ENCODE assay signal across 14 cellular contexts in genomic region chr9:459491-460444, GRCh38. TPM values are rescaled to one million over a fixed set of nuclear protein-coding genes. Genes with fewer than 3 reads are reported as not detected.
A peak's percentile ranks its signal among the peaks of the same experiment; 100 is the strongest.
DNase-seq lines count a peak whose midpoint lies in the region; ATAC-seq and TF ChIP-seq lines count a peak whose summit lies in the region.
"Had no signal": no experiment of that assay in that cellular context is flagged by ENCODE, and none has a peak within 500 bp of the region (broad histone marks: within the 10 kb centered on the region; RNA-seq: fewer than 3 reads in every experiment).

No MANE protein-coding gene starts in this region.

- intact Hi-C loops in activated T-helper 1 cell treated with anti-CD3 and anti-CD28 coated beads, Interleukin-12 subunit alpha, Interleukin-12 subunit beta, Interleukin-2, Interleukin-4 antibody, amounts not matched to agents 30 ng/mL and 10 ng/mL and 1 ng/mL, durations not matched to agents 14 hours and 24 hours and 36 hours (cut with micrococcal nuclease), result no loop called here

- DNase-seq in ELF-1 (ENCODE audit: low read depth, low spot score) (peak; percentile 15), NCI-H1694 treated with DMSO at 0.1 percent for 48 hours (lab: John Stamatoyannopoulos, UW) (peak; percentile 45), NCI-H1092 treated with DMSO at 0.1 percent for 48 hours (lab: John Stamatoyannopoulos, UW) (no peak), GM20000 (ENCODE audit: low spot score) (no peak)
- no peak for DNase-seq in activated T-helper 1 cell treated with anti-CD3 and anti-CD28 coated beads, Interleukin-12 subunit alpha, Interleukin-12 subunit beta, Interleukin-2, Interleukin-4 antibody, amounts not matched to agents 30 ng/mL and 10 ng/mL and 1 ng/mL, durations not matched to agents 14 hours and 24 hours and 36 hours (ENCODE audit: low spot score)
- no peak for DNase-seq in natural killer cell treated with Interleukin-12 subunit alpha and Interleukin-12 subunit beta and Interleukin-15 and Interleukin-18, amount 100 ng/mL, for 72 hours (ENCODE audit: low spot score)
- DNase-seq: activated naive CD4-positive, alpha-beta T cell; brain microvascular endothelial cell; MG63; NCI-H2029 treated with DMSO at 0.1 percent for 48 hours; stimulated activated CD4-positive, alpha-beta T cell treated with anti-CD3 and anti-CD28 coated beads, Interleukin-12 subunit alpha, Interleukin-12 subunit beta, amount 100 ng/mL, for 4 hours; substantia nigra had no signal

- no peaks in the 10 kb centered on the region for H3K27me3 Mint-ChIP-seq in activated T-helper 1 cell treated with anti-CD3 and anti-CD28 coated beads, Interleukin-12 subunit alpha, Interleukin-12 subunit beta, Interleukin-2, Interleukin-4 antibody, amounts not matched to agents 30 ng/mL and 10 ng/mL and 1 ng/mL, durations not matched to agents 14 hours and 24 hours and 36 hours (ENCODE audit: insufficient read depth)
- no peaks in the 10 kb centered on the region for H3K27me3 Mint-ChIP-seq in natural killer cell treated with Interleukin-12 subunit alpha and Interleukin-12 subunit beta and Interleukin-15 and Interleukin-18, amount 100 ng/mL, for 72 hours

- H3K4me3 Mint-ChIP-seq in activated T-helper 1 cell treated with anti-CD3 and anti-CD28 coated beads, Interleukin-12 subunit alpha, Interleukin-12 subunit beta, Interleukin-2, Interleukin-4 antibody, amounts not matched to agents 30 ng/mL and 10 ng/mL and 1 ng/mL, durations not matched to agents 14 hours and 24 hours and 36 hours, result peak overlapping the region; percentile 24
- peak overlapping the region; percentile 5 for H3K4me3 Mint-ChIP-seq in natural killer cell treated with Interleukin-12 subunit alpha and Interleukin-12 subunit beta and Interleukin-15 and Interleukin-18, amount 100 ng/mL, for 72 hours

- no peaks in the 10 kb centered on the region for H3K9me3 Mint-ChIP-seq in activated T-helper 1 cell treated with anti-CD3 and anti-CD28 coated beads, Interleukin-12 subunit alpha, Interleukin-12 subunit beta, Interleukin-2, Interleukin-4 antibody, amounts not matched to agents 30 ng/mL and 10 ng/mL and 1 ng/mL, durations not matched to agents 14 hours and 24 hours and 36 hours
- H3K9me3 Mint-ChIP-seq in natural killer cell treated with Interleukin-12 subunit alpha and Interleukin-12 subunit beta and Interleukin-15 and Interleukin-18, amount 100 ng/mL, for 72 hours, result no peaks in the 10 kb centered on the region

- H3K4me1 Mint-ChIP-seq in activated T-helper 1 cell treated with anti-CD3 and anti-CD28 coated beads, Interleukin-12 subunit alpha, Interleukin-12 subunit beta, Interleukin-2, Interleukin-4 antibody, amounts not matched to agents 30 ng/mL and 10 ng/mL and 1 ng/mL, durations not matched to agents 14 hours and 24 hours and 36 hours (ENCODE audit: low read depth), result peaks cover 50% of the 10 kb centered on the region
- peaks cover 24 to 31% of the 10 kb centered on the region in 2 donors for H3K4me1 Mint-ChIP-seq in natural killer cell treated with Interleukin-12 subunit alpha and Interleukin-12 subunit beta and Interleukin-15 and Interleukin-18, amount 100 ng/mL, for 72 hours (ENCODE audit: low read depth in 2 of 2)

- TF ChIP-seq CTCF in GM20000 (IDR thresholded peaks at IDR 0.05; ENCODE audit: extremely low read depth, missing control alignments), result no peak

- peaks cover 44% of the 10 kb centered on the region for H3K36me3 Mint-ChIP-seq in activated T-helper 1 cell treated with anti-CD3 and anti-CD28 coated beads, Interleukin-12 subunit alpha, Interleukin-12 subunit beta, Interleukin-2, Interleukin-4 antibody, amounts not matched to agents 30 ng/mL and 10 ng/mL and 1 ng/mL, durations not matched to agents 14 hours and 24 hours and 36 hours (ENCODE audit: low read depth)
- peaks cover 22% of the 10 kb centered on the region for H3K36me3 Mint-ChIP-seq in natural killer cell treated with Interleukin-12 subunit alpha and Interleukin-12 subunit beta and Interleukin-15 and Interleukin-18, amount 100 ng/mL, for 72 hours

- H3K27ac Mint-ChIP-seq in activated T-helper 1 cell treated with anti-CD3 and anti-CD28 coated beads, Interleukin-12 subunit alpha, Interleukin-12 subunit beta, Interleukin-2, Interleukin-4 antibody, amounts not matched to agents 30 ng/mL and 10 ng/mL and 1 ng/mL, durations not matched to agents 14 hours and 24 hours and 36 hours, result peak overlapping the region; percentile 80
- H3K27ac Mint-ChIP-seq in natural killer cell treated with Interleukin-12 subunit alpha and Interleukin-12 subunit beta and Interleukin-15 and Interleukin-18, amount 100 ng/mL, for 72 hours, result peak overlapping the region; percentile 63 to 82

- ATAC-seq in natural killer cell treated with Interleukin-12 subunit alpha and Interleukin-12 subunit beta and Interleukin-15 and Interleukin-18, amount 100 ng/mL, for 72 hours, result peak; percentile 59 to 80
- ATAC-seq in GM21576 (IDR thresholded peaks at IDR 0.05; ENCODE audit: unreplicated experiment), result no peak
- ATAC-seq: Right ventricle myocardium inferior had no signal

RNA-seq across cellular contexts. Expression of gene KANK1, which starts 44.7 kb away (rescaled TPM):
- 2.0 and 3.1 TPM in 2 replicates for total RNA-seq in activated T-helper 1 cell treated with anti-CD3 and anti-CD28 coated beads, Interleukin-12 subunit alpha, Interleukin-12 subunit beta, Interleukin-2, Interleukin-4 antibody, amounts not matched to agents 30 ng/mL and 10 ng/mL and 1 ng/mL, durations not matched to agents 14 hours and 24 hours and 36 hours
- total RNA-seq in natural killer cell treated with Interleukin-12 subunit alpha and Interleukin-12 subunit beta and Interleukin-15 and Interleukin-18, amount 100 ng/mL, for 72 hours, result 1 to 10 TPM; 2.5 to 3.5 TPM

Comparison
In these comparisons a context has a peak if more than half of its experiments do, and no peak if none do; other contexts are left out.
1. DNase-seq: peak in ELF-1 (single experiment) and NCI-H1694 treated with DMSO at 0.1 percent for 48 hours (single experiment); none in activated T-helper 1 cell treated with anti-CD3 and anti-CD28 coated beads, Interleukin-12 subunit alpha, Interleukin-12 subunit beta, Interleukin-2, Interleukin-4 antibody, amounts not matched to agents 30 ng/mL and 10 ng/mL and 1 ng/mL, durations not matched to agents 14 hours and 24 hours and 36 hours (single experiment), natural killer cell treated with Interleukin-12 subunit alpha and Interleukin-12 subunit beta and Interleukin-15 and Interleukin-18, amount 100 ng/mL, for 72 hours (single experiment), NCI-H1092 treated with DMSO at 0.1 percent for 48 hours (single experiment) and GM20000 (single experiment).